In the genomic region with DNA sequence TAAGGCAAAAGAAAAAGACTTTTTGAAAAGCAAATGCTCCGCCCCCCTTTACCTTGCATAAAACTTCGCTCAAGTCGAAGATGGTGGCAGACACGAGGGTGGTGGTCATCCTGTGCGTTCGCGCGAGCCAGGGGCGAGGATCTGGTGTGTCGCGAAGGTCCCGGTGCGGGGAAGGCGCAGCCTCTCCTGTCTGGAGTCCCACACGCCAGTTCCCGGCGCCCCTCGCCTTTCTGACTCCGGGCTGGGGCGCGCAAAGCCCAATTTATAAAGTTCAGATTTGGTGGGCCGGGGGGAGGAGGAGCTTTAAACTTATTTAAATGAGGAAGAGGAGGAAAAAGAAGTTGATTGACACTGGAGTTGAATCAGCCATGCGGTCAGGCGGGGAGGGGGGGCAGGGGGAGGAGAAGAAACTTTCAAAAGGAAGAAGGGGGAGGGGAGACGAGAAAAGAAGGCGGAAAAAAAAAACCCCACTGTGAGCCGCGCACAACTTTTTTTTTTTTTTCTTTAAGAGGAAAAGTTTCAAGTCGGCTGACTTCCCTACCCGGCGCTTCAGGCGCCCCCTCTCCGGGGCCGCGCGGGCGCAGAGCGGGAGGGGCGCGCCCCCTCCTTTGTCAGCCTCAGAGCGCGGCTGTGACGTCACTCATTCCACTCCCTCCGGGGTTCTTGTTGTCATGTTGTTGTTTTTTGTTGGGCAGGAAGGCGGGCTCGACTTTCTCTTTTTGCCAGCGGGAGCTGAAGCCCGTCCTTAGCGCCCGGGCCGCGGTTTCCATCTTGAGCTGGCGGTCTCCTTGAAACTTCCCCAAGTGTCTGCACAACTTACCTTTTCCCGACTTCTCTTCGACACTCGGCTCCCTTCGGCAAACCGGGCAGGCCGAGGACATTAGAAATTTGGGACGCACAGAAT, we compare ENCODE assay signal across 1 cellular context.
TF ChIP-seq lines count a peak whose summit lies in the region.

A gene with protein sequence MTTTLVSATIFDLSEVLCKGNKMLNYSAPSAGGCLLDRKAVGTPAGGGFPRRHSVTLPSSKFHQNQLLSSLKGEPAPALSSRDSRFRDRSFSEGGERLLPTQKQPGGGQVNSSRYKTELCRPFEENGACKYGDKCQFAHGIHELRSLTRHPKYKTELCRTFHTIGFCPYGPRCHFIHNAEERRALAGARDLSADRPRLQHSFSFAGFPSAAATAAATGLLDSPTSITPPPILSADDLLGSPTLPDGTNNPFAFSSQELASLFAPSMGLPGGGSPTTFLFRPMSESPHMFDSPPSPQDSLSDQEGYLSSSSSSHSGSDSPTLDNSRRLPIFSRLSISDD (minus strand): TSS at position 238 of the 904 bp plus-strand sequence. CDS start 129 bp downstream, at position 109.

TF ChIP-seq in K562, 482 proteins besides CTCF, POLR2A, EP300 and RAD21 (continued from another document and continues in another):
- TF ChIP-seq, protein P1, sequence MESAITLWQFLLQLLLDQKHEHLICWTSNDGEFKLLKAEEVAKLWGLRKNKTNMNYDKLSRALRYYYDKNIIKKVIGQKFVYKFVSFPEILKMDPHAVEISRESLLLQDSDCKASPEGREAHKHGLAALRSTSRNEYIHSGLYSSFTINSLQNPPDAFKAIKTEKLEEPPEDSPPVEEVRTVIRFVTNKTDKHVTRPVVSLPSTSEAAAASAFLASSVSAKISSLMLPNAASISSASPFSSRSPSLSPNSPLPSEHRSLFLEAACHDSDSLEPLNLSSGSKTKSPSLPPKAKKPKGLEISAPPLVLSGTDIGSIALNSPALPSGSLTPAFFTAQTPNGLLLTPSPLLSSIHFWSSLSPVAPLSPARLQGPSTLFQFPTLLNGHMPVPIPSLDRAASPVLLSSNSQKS (CRISPR knock-in tag; IDR thresholded peaks at IDR 0.05): no peak
- TF ChIP-seq, protein P2, sequence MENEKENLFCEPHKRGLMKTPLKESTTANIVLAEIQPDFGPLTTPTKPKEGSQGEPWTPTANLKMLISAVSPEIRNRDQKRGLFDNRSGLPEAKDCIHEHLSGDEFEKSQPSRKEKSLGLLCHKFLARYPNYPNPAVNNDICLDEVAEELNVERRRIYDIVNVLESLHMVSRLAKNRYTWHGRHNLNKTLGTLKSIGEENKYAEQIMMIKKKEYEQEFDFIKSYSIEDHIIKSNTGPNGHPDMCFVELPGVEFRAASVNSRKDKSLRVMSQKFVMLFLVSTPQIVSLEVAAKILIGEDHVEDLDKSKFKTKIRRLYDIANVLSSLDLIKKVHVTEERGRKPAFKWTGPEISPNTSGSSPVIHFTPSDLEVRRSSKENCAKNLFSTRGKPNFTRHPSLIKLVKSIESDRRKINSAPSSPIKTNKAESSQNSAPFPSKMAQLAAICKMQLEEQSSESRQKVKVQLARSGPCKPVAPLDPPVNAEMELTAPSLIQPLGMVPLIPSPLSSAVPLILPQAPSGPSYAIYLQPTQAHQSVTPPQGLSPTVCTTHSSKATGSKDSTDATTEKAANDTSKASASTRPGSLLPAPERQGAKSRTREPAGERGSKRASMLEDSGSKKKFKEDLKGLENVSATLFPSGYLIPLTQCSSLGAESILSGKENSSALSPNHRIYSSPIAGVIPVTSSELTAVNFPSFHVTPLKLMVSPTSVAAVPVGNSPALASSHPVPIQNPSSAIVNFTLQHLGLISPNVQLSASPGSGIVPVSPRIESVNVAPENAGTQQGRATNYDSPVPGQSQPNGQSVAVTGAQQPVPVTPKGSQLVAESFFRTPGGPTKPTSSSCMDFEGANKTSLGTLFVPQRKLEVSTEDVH (IDR thresholded peaks at IDR 0.05; ENCODE audit: low read depth, partially characterized antibody): no peak
- TF ChIP-seq FOXM1 (IDR thresholded peaks at IDR 0.05; ENCODE audit: low read depth): 0 out of 2 replicates have a peak, but pooled peaks have one; percentile 28
- TF ChIP-seq FOXM1 (CRISPR knock-in tag; IDR thresholded peaks at IDR 0.05; ENCODE audit: low read depth): no peak
- peak; percentile 64; the same call in 1 of the 2 replicates for TF ChIP-seq POLR2AphosphoS2 (IDR thresholded peaks at IDR 0.05; ENCODE audit: low read length)
- peak; percentile 56 to 93; a peak in 3 of 4 replicates for TF ChIP-seq MAZ (CRISPR knock-in tag; conservative IDR thresholded peaks at IDR 0.05 in 1 of 2, IDR thresholded peaks at IDR 0.05 in 1 of 2)
- 0 out of 4 replicates have a peak, but pooled peaks of 1 of the 2 experiments have one; percentile 11 for TF ChIP-seq ETV6 (IDR thresholded peaks at IDR 0.05; ENCODE audit: borderline replicate concordance in 1 of 2, low read depth in 2 of 2, low read length in 1 of 2)
- no peak for TF ChIP-seq ETV6 (CRISPR knock-in tag; IDR thresholded peaks at IDR 0.05; ENCODE audit: borderline replicate concordance)
- TF ChIP-seq EWSR1 (IDR thresholded peaks at IDR 0.05; ENCODE audit: borderline replicate concordance, low read depth, partially characterized antibody): no peak
- peak; percentile 70 for TF ChIP-seq CXXC5 (CRISPR knock-in tag; IDR thresholded peaks at IDR 0.05)
- TF ChIP-seq, protein P3, sequence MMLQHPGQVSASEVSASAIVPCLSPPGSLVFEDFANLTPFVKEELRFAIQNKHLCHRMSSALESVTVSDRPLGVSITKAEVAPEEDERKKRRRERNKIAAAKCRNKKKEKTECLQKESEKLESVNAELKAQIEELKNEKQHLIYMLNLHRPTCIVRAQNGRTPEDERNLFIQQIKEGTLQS (IDR thresholded peaks at IDR 0.05): peak; percentile 87
- TF ChIP-seq, protein P3 (CRISPR knock-in tag; conservative IDR thresholded peaks at IDR 0.05): 0 out of 2 replicates have a peak, but pooled peaks have one; percentile 22
- TF ChIP-seq HDAC6 (IDR thresholded peaks at IDR 0.05; ENCODE audit: low read depth, low read length): no peak
- peak; percentile 20; the same call in 1 of the 2 replicates for TF ChIP-seq JUN (IDR thresholded peaks at IDR 0.05; ENCODE audit: borderline replicate concordance, low read depth, low read length)
- TF ChIP-seq JUN (CRISPR knock-in tag; IDR thresholded peaks at IDR 0.05; ENCODE audit: borderline replicate concordance): no peak
- TF ChIP-seq, protein P4, sequence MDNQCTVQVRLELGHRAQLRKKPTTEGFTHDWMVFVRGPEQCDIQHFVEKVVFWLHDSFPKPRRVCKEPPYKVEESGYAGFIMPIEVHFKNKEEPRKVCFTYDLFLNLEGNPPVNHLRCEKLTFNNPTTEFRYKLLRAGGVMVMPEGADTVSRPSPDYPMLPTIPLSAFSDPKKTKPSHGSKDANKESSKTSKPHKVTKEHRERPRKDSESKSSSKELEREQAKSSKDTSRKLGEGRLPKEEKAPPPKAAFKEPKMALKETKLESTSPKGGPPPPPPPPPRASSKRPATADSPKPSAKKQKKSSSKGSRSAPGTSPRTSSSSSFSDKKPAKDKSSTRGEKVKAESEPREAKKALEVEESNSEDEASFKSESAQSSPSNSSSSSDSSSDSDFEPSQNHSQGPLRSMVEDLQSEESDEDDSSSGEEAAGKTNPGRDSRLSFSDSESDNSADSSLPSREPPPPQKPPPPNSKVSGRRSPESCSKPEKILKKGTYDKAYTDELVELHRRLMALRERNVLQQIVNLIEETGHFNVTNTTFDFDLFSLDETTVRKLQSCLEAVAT (IDR thresholded peaks at IDR 0.05): 0 out of 4 replicates have a peak, but pooled peaks of 1 of the 2 experiments have one; percentile 19
- TF ChIP-seq GATAD2A (IDR thresholded peaks at IDR 0.05): 0 out of 2 replicates have a peak, but pooled peaks have one; percentile 38
- TF ChIP-seq BHLHE40 (IDR thresholded peaks at IDR 0.05; ENCODE audit: low read length): peak; percentile 33; the same call in 1 of the 2 replicates
- TF ChIP-seq, protein P5, sequence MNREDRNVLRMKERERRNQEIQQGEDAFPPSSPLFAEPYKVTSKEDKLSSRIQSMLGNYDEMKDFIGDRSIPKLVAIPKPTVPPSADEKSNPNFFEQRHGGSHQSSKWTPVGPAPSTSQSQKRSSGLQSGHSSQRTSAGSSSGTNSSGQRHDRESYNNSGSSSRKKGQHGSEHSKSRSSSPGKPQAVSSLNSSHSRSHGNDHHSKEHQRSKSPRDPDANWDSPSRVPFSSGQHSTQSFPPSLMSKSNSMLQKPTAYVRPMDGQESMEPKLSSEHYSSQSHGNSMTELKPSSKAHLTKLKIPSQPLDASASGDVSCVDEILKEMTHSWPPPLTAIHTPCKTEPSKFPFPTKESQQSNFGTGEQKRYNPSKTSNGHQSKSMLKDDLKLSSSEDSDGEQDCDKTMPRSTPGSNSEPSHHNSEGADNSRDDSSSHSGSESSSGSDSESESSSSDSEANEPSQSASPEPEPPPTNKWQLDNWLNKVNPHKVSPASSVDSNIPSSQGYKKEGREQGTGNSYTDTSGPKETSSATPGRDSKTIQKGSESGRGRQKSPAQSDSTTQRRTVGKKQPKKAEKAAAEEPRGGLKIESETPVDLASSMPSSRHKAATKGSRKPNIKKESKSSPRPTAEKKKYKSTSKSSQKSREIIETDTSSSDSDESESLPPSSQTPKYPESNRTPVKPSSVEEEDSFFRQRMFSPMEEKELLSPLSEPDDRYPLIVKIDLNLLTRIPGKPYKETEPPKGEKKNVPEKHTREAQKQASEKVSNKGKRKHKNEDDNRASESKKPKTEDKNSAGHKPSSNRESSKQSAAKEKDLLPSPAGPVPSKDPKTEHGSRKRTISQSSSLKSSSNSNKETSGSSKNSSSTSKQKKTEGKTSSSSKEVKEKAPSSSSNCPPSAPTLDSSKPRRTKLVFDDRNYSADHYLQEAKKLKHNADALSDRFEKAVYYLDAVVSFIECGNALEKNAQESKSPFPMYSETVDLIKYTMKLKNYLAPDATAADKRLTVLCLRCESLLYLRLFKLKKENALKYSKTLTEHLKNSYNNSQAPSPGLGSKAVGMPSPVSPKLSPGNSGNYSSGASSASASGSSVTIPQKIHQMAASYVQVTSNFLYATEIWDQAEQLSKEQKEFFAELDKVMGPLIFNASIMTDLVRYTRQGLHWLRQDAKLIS (CRISPR knock-in tag; IDR thresholded peaks at IDR 0.05): no peak; the same call in 1 of the 2 replicates
- no peak for TF ChIP-seq CHD1 (IDR thresholded peaks at IDR 0.05; ENCODE audit: low read length)
- TF ChIP-seq RBBP5 (IDR thresholded peaks at IDR 0.05; ENCODE audit: borderline replicate concordance, insufficient read depth, low read length, poor library complexity, severe bottlenecking): peak; percentile 39
- TF ChIP-seq RB1 (IDR thresholded peaks at IDR 0.05; ENCODE audit: low read depth): peak; percentile 61; the same call in 1 of the 2 replicates
- TF ChIP-seq SMAD4 (CRISPR knock-in tag; conservative IDR thresholded peaks at IDR 0.05): 0 out of 2 replicates have a peak, but pooled peaks have one; percentile 15
- TF ChIP-seq, protein P6, sequence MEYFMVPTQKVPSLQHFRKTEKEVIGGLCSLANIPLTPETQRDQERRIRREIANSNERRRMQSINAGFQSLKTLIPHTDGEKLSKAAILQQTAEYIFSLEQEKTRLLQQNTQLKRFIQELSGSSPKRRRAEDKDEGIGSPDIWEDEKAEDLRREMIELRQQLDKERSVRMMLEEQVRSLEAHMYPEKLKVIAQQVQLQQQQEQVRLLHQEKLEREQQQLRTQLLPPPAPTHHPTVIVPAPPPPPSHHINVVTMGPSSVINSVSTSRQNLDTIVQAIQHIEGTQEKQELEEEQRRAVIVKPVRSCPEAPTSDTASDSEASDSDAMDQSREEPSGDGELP (CRISPR knock-in tag; IDR thresholded peaks at IDR 0.05; ENCODE audit: borderline replicate concordance): peak; percentile 22; the same call in 1 of the 2 replicates
- TF ChIP-seq RBFOX2 (IDR thresholded peaks at IDR 0.05; ENCODE audit: low read depth, low read length): peak; percentile 90
- TF ChIP-seq, protein P7, sequence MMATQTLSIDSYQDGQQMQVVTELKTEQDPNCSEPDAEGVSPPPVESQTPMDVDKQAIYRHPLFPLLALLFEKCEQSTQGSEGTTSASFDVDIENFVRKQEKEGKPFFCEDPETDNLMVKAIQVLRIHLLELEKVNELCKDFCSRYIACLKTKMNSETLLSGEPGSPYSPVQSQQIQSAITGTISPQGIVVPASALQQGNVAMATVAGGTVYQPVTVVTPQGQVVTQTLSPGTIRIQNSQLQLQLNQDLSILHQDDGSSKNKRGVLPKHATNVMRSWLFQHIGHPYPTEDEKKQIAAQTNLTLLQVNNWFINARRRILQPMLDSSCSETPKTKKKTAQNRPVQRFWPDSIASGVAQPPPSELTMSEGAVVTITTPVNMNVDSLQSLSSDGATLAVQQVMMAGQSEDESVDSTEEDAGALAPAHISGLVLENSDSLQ (IDR thresholded peaks at IDR 0.05): peak; percentile 98
- peak; percentile 73 for TF ChIP-seq EGR1 (conservative IDR thresholded peaks at IDR 0.05)
- TF ChIP-seq NFRKB (IDR thresholded peaks at IDR 0.05; ENCODE audit: low read depth): peak; percentile 33; the same call in 1 of the 2 replicates
- peak; percentile 76 for TF ChIP-seq CCNT2 (IDR thresholded peaks at IDR 0.05; ENCODE audit: borderline replicate concordance, extremely low read depth, insufficient read length, low read depth, low read length)
- TF ChIP-seq, protein P8, sequence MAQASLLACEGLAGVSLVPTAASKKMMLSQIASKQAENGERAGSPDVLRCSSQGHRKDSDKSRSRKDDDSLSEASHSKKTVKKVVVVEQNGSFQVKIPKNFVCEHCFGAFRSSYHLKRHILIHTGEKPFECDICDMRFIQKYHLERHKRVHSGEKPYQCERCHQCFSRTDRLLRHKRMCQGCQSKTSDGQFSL (CRISPR knock-in tag; IDR thresholded peaks at IDR 0.05): no peak
- TF ChIP-seq, protein P8 (tag; IDR thresholded peaks at IDR 0.05): peak in 1 of 2 experiments; percentile 74; a peak in 2 of 4 replicates
- no peak for TF ChIP-seq ZNF134 (CRISPR knock-in tag; conservative IDR thresholded peaks at IDR 0.05)
- TF ChIP-seq, protein P9, sequence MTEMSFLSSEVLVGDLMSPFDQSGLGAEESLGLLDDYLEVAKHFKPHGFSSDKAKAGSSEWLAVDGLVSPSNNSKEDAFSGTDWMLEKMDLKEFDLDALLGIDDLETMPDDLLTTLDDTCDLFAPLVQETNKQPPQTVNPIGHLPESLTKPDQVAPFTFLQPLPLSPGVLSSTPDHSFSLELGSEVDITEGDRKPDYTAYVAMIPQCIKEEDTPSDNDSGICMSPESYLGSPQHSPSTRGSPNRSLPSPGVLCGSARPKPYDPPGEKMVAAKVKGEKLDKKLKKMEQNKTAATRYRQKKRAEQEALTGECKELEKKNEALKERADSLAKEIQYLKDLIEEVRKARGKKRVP (CRISPR knock-in tag; IDR thresholded peaks at IDR 0.05): no peak
- peak; percentile 20; the same call in 1 of the 2 replicates for TF ChIP-seq DPF2 (IDR thresholded peaks at IDR 0.05)
- TF ChIP-seq NCOR1 (IDR thresholded peaks at IDR 0.05): no peak
- TF ChIP-seq POLR2G (IDR thresholded peaks at IDR 0.05; ENCODE audit: low read depth, low read length): peak; percentile 93
